Comparison of ENCODE assay signal across 9 cellular contexts in the genomic region with DNA sequence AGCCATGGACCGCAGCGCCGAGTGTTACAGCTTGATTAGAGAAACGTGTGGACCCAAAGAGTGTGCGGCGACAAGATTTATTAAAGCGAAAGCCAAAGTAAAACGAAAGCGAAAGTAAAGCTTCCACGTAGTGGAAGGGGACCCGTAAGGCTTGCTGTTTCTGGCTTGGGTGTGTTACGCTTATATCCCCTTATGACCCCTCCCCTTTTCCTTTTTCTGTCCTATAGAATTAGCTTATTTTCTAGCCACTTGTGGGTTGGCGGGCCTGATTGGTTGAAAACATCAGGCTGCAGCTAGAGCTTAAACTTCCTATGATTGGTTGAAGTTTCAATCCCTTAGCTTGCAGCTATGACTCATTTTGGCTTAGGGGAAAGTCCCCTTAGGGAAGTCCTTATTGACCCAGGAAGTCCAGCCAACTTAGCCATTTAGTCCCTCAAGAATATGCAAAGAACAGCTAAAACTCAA.
DNase-seq lines count a peak whose midpoint lies in the region; FAIRE-seq and TF ChIP-seq lines count a peak whose summit lies in the region.
"Had no signal": no experiment of that assay in that cellular context is flagged by ENCODE, and none has a peak within 500 bp of the region (broad histone marks: within the 10 kb centered on the region; RNA-seq: fewer than 3 reads in every experiment).

No MANE protein-coding gene starts in this region.

- CTCF ChIA-PET in Calu3 (lab: Charles Lee): no interaction called here

- H3K27ac ChIP-seq in ovary: no peak overlapping the region

- intact Hi-C loops in ovary (cut with DNase I): no loop called here
- intact Hi-C loops in Calu3 (cut with micrococcal nuclease; ENCODE audit: unreplicated experiment): no loop called here
- intact Hi-C loops in head of caudate nucleus (cut with DNase I): no loop called here

- no peak for TF ChIP-seq POLR2A in ovary (IDR thresholded peaks at IDR 0.05)

- WGBS in ovary, 3 donors: 61 to 80% (median 65%) methylated on average over 13 of the region's 13 CpGs

- no peaks in the 10 kb centered on the region for H3K27me3 ChIP-seq in ovary

- no peak overlapping the region for H3K27ac Mint-ChIP-seq in Calu3 (ENCODE audit: unreplicated experiment)

- no peak overlapping the region for H3K4me3 Mint-ChIP-seq in Calu3 (ENCODE audit: low read depth, unreplicated experiment)

- TF ChIP-seq CTCF in ovary (IDR thresholded peaks at IDR 0.05) (no peak), Calu3 (IDR thresholded peaks at IDR 0.05; ENCODE audit: unreplicated experiment) (no peak)

- FAIRE-seq in RCC 7860 (lab: Jason Lieb, UNC): no peak
- FAIRE-seq: GM12878 had no signal

- no peaks in the 10 kb centered on the region for H3K36me3 Mint-ChIP-seq in Calu3 (ENCODE audit: insufficient read depth, unreplicated experiment)

- no peaks in the 10 kb centered on the region for H3K27me3 Mint-ChIP-seq in Calu3 (ENCODE audit: unreplicated experiment)

- no peaks in the 10 kb centered on the region for H3K4me1 Mint-ChIP-seq in Calu3 (ENCODE audit: low read depth, unreplicated experiment)

- BruUV-seq in Calu3 (replicated peaks; lab: Mats Ljungman, UMichigan): no TSS peak

- no peaks in the 10 kb centered on the region for H3K36me3 ChIP-seq in ovary

- H3K4me1 ChIP-seq in ovary (ENCODE audit: insufficient read depth): no peaks in the 10 kb centered on the region

- H3K9me3 ChIP-seq in ovary: no peaks in the 10 kb centered on the region

- DNase-seq in ELR (ENCODE audit: low read depth) (peak; percentile 4), NCI-H1436 (lab: John Stamatoyannopoulos, UW) (peak; percentile 92), RCC 7860 (ENCODE audit: low spot score) (peak; percentile 7), ovary (peak in 1 of 5 donors; percentile 40), Calu3 (no peak), head of caudate nucleus (no peak), NCI-H1092 (lab: John Stamatoyannopoulos, UW) (no peak), mucosa of gallbladder (ENCODE audit: low spot score) (no peak)

- no peak for TF ChIP-seq EP300 in ovary (IDR thresholded peaks at IDR 0.05)

- H3K4me3 ChIP-seq in ovary: peak overlapping the region; percentile 9
- H3K4me3 ChIP-seq: GM12878 had no signal

- H3K9me3 Mint-ChIP-seq in Calu3 (ENCODE audit: low read depth, unreplicated experiment): peaks cover 12% of the 10 kb centered on the region

Comparison
In these comparisons a context has a peak if more than half of its experiments do, and no peak if none do; other contexts are left out.
1. DNase-seq: peak in ELR (single experiment), NCI-H1436 (single experiment) and RCC 7860 (single experiment); none in Calu3 (single experiment), head of caudate nucleus (0 of 42), NCI-H1092 (single experiment) and mucosa of gallbladder (single experiment).